In genomic region chr6:169189227-169189626, GRCh38 we compare ENCODE assay signal across 14 cellular contexts.
DNase-seq lines count a peak whose midpoint lies in the region; ATAC-seq and TF ChIP-seq lines count a peak whose summit lies in the region.
"Had no signal": no experiment of that assay in that cellular context is flagged by ENCODE, and none has a peak within 500 bp of the region (broad histone marks: within the 10 kb centered on the region; RNA-seq: fewer than 3 reads in every experiment).

No MANE protein-coding gene starts in this region.

- ATAC-seq in lower lobe of right lung, result no peak
- ATAC-seq in GM18868 (IDR thresholded peaks at IDR 0.05; ENCODE audit: unreplicated experiment), result no peak
- ATAC-seq in HG03175 (IDR thresholded peaks at IDR 0.05; ENCODE audit: unreplicated experiment), result no peak
- ATAC-seq: A549 had no signal

- dilution Hi-C loops in mammary epithelial cell (cut with HindIII; ENCODE audit: low sequenced_read_pairs), result no loop called here

- intact Hi-C loops in breast epithelium (cut with DNase I; ENCODE audit: low total_unique reads) (no loop called here), mammary epithelial cell (cut with micrococcal nuclease) (no loop called here), lower lobe of right lung (cut with DNase I) (no loop called here), uterus (cut with DNase I; ENCODE audit: low total_unique reads) (no loop called here)

- H3K4me1 ChIP-seq in breast epithelium, result no peaks in the 10 kb centered on the region
- peaks cover 10% of the 10 kb centered on the region for H3K4me1 ChIP-seq in mammary epithelial cell (ENCODE audit: insufficient read depth, low read length)
- peaks cover 9% of the 10 kb centered on the region for H3K4me1 ChIP-seq in lower lobe of right lung
- peaks cover 0 to 7% of the 10 kb centered on the region in 2 donors for H3K4me1 ChIP-seq in uterus
- H3K4me1 ChIP-seq: A549 had no signal

- no peaks in the 10 kb centered on the region for H3K79me2 ChIP-seq in mammary epithelial cell (ENCODE audit: insufficient read depth, low read length)

- CTCF ChIA-PET in mammary epithelial cell (lab: Charles Lee; ENCODE audit: low non-redundant PET), result no interaction called here

- TF ChIP-seq CTCF in breast epithelium (IDR thresholded peaks at IDR 0.05), result no peak
- no peak for TF ChIP-seq CTCF in mammary epithelial cell (conservative IDR thresholded peaks at IDR 0.05 in 1 of 2, IDR thresholded peaks at IDR 0.05 in 1 of 2; ENCODE audit: extremely low read depth in 1 of 2, insufficient read depth in 1 of 2, low read depth in 1 of 2, low read length in 2 of 2)
- TF ChIP-seq CTCF in lower lobe of right lung (IDR thresholded peaks at IDR 0.05), result no peak
- TF ChIP-seq CTCF in uterus (IDR thresholded peaks at IDR 0.05), result no peak

- no peak overlapping the region for H2AFZ ChIP-seq in mammary epithelial cell (ENCODE audit: low read depth, low read length)

- no peak overlapping the region for H3K4me3 ChIP-seq in breast epithelium
- H3K4me3 ChIP-seq in mammary epithelial cell (replicated peaks in 1 of 3; ENCODE audit: insufficient read depth in 1 of 3, low read depth in 2 of 3, low read length in 3 of 3), result no peak overlapping the region
- H3K4me3 ChIP-seq in lower lobe of right lung, result no peak overlapping the region
- H3K4me3 ChIP-seq in uterus, result no peak overlapping the region
- H3K4me3 ChIP-seq: A549 had no signal

- H3K27ac ChIP-seq in breast epithelium (peak overlapping the region; percentile 61 to 82), mammary epithelial cell (ENCODE audit: insufficient read depth, low read depth, low read length) (no peak overlapping the region), lower lobe of right lung (peak overlapping the region; percentile 44), uterus (peak overlapping the region; percentile 67 to 86)
- H3K27ac ChIP-seq: A549 had no signal

- 92% methylated on average over 6 of the region's 6 CpGs for WGBS in mammary epithelial cell (ENCODE audit: low coverage, missing lambda C conversion rate)

- in situ Hi-C loops in mammary epithelial cell (cut with MboI; ENCODE audit: low sequenced_read_pairs in 2 of 2), result no loop called here

- H3K27me3 ChIP-seq in breast epithelium (no peaks in the 10 kb centered on the region), mammary epithelial cell (ENCODE audit: insufficient read depth, low read length) (no peaks in the 10 kb centered on the region), lower lobe of right lung (ENCODE audit: low read depth) (no peaks in the 10 kb centered on the region), uterus (no peaks in the 10 kb centered on the region)

- H3K9me3 ChIP-seq in breast epithelium, result no peaks in the 10 kb centered on the region
- H3K9me3 ChIP-seq in mammary epithelial cell (replicated peaks; ENCODE audit: insufficient read depth, low read length), result no peaks in the 10 kb centered on the region
- no peaks in the 10 kb centered on the region for H3K9me3 ChIP-seq in lower lobe of right lung
- H3K9me3 ChIP-seq in uterus, result no peaks in the 10 kb centered on the region
- H3K9me3 ChIP-seq: A549 had no signal

- no peaks in the 10 kb centered on the region for H4K20me1 ChIP-seq in mammary epithelial cell (ENCODE audit: insufficient read depth, low read length)

- H3K4me2 ChIP-seq in mammary epithelial cell (ENCODE audit: insufficient read depth, low read depth, low read length), result no peak overlapping the region
- H3K4me2 ChIP-seq: A549 had no signal

- DNase-seq in breast epithelium (ENCODE audit: low spot score in 2 of 2) (no peak), mammary epithelial cell (no peak), NCI-H345 treated with DMSO at 0.1 percent for 48 hours (lab: John Stamatoyannopoulos, UW; ENCODE audit: unreplicated experiment) (peak; percentile 78), lower lobe of right lung (no peak), uterus (no peak), NCI-H1694 treated with DMSO at 0.1 percent for 48 hours (lab: John Stamatoyannopoulos, UW) (no peak)
- DNase-seq: activated T-cell treated with anti-CD3 and anti-CD28 coated beads, Interleukin-2, amount 50 U/mL, for 4 hours; glutamatergic neuron; NCI-H69; stimulated activated CD4-positive, alpha-beta T cell treated with anti-CD3 and anti-CD28 coated beads, Interleukin-2, amount 100 ng/mL, for 48 hours; trophoblast cell had no signal

- no TSS peak for BruUV-seq in mammary epithelial cell (replicated peaks; lab: Mats Ljungman, UMichigan)

- no peaks in the 10 kb centered on the region for H3K36me3 ChIP-seq in breast epithelium
- H3K36me3 ChIP-seq in mammary epithelial cell (ENCODE audit: insufficient read depth, low read length), result no peaks in the 10 kb centered on the region
- H3K36me3 ChIP-seq in lower lobe of right lung, result no peaks in the 10 kb centered on the region
- no peaks in the 10 kb centered on the region for H3K36me3 ChIP-seq in uterus

- TF ChIP-seq POLR2A in breast epithelium (IDR thresholded peaks at IDR 0.05), result no peak
- TF ChIP-seq POLR2A in uterus (IDR thresholded peaks at IDR 0.05), result no peak

- no peak overlapping the region for H3K9ac ChIP-seq in mammary epithelial cell (ENCODE audit: insufficient read depth, low read length)
